In genomic region chr3:142647856-142648255, GRCh38 we compare ENCODE assay signal across 1 cellular context.
TF ChIP-seq lines count a peak whose summit lies in the region.

No MANE protein-coding gene starts in this region.

TF ChIP-seq in GM23338, 12 proteins besides CTCF, POLR2A, EP300 and RAD21 (continued from another document):
- no peak for TF ChIP-seq ZNF462 (CRISPR knock-in tag; IDR thresholded peaks at IDR 0.05)
- TF ChIP-seq NANOG (IDR thresholded peaks at IDR 0.05; ENCODE audit: borderline replicate concordance): no peak
- TF ChIP-seq REST (IDR thresholded peaks at IDR 0.05; ENCODE audit: unreplicated experiment): no peak
- TF ChIP-seq POLR2AphosphoS5 (IDR thresholded peaks at IDR 0.05; ENCODE audit: low read depth): no peak
- TF ChIP-seq ZNF114 (CRISPR knock-in tag; IDR thresholded peaks at IDR 0.05): no peak
